In the genomic region with DNA sequence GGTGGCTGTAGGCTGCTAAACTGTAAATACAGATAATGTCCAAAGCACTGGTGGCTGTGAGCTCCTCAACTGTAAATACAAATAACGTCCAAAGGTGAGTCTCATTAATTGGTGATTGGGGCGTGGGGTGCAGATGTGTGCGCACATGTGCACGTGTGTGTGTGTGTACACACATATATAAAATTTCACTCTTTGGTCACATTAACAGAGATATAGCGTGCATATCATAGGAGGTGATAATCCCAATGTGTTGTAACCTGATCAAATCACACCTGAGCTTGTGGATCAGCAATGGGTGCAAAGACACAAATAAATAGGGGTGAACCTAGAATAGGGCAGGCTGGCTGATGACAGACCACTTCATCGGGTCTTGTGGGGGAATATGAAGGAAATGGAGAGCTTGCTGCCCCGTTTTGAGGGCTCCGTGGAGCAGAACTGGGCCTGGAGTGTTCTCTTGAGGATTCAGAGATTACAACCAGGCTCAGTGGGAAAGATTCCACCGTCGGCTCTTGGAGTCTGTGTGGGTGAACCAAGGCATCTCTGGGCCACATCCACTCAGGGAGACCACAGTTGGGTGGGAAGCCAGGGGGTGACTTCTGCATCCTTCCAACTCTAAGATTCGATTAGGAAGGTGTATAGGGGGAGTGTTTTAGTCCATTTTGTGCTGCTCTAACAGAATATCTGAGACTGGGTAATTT, we compare ENCODE assay signal across 20 cellular contexts. TPM values are rescaled to one million over a fixed set of nuclear protein-coding genes. Genes with fewer than 3 reads are reported as not detected.
DNase-seq lines count a peak whose midpoint lies in the region; ATAC-seq and TF ChIP-seq lines count a peak whose summit lies in the region.
"Had no signal": no experiment of that assay in that cellular context is flagged by ENCODE, and none has a peak within 500 bp of the region (broad histone marks: within the 10 kb centered on the region; RNA-seq: fewer than 3 reads in every experiment).

No MANE protein-coding gene starts in this region.

- H3K4me1 Mint-ChIP-seq in naive thymus-derived CD4-positive, alpha-beta T cell: no peaks in the 10 kb centered on the region
- H3K4me1 Mint-ChIP-seq: CD4-positive, alpha-beta memory T cell had no signal

- intact Hi-C loops in sigmoid colon (cut with DNase I): no loop called here
- intact Hi-C loops in naive thymus-derived CD4-positive, alpha-beta T cell (cut with micrococcal nuclease): no loop called here
- intact Hi-C loops in left ventricle myocardium inferior (cut with micrococcal nuclease): no loop called here

- H3K4me3 Mint-ChIP-seq in naive thymus-derived CD4-positive, alpha-beta T cell: no peak overlapping the region
- H3K4me3 Mint-ChIP-seq: CD4-positive, alpha-beta memory T cell had no signal

- peaks cover 17% of the 10 kb centered on the region for H3K4me1 ChIP-seq in HUES64 (ENCODE audit: insufficient read depth, low read length)
- H3K4me1 ChIP-seq in iPS-20b (ENCODE audit: insufficient read depth, low read length): peaks cover 15% of the 10 kb centered on the region; the same call in 1 of the 2 replicates
- H3K4me1 ChIP-seq in sigmoid colon: no peaks in the 10 kb centered on the region
- no peaks in the 10 kb centered on the region for H3K4me1 ChIP-seq in naive thymus-derived CD4-positive, alpha-beta T cell (ENCODE audit: control insufficient read depth in 2 of 2, insufficient read depth in 2 of 2, low read length in 2 of 2)
- H3K4me1 ChIP-seq in left ventricle myocardium inferior: peaks cover 5% of the 10 kb centered on the region

- no peaks in the 10 kb centered on the region for H3K9me3 Mint-ChIP-seq in naive thymus-derived CD4-positive, alpha-beta T cell

- H3K36me3 ChIP-seq in HUES64 (ENCODE audit: insufficient read depth, low read length) (no peaks in the 10 kb centered on the region), iPS-20b (ENCODE audit: insufficient read depth, low read depth, low read length) (no peaks in the 10 kb centered on the region), sigmoid colon (no peaks in the 10 kb centered on the region), left ventricle myocardium inferior (no peaks in the 10 kb centered on the region)
- H3K36me3 ChIP-seq in naive thymus-derived CD4-positive, alpha-beta T cell (ENCODE audit: control insufficient read depth in 2 of 3, insufficient read depth in 3 of 3, low read length in 3 of 3): no peaks in the 10 kb centered on the region
- H3K36me3 ChIP-seq: BLaER1 had no signal

- H3K4me3 ChIP-seq in HUES64 (ENCODE audit: low read length) (peak overlapping the region; percentile 31; the same call in 1 of the 2 replicates), iPS-20b (ENCODE audit: low read length) (peak overlapping the region; percentile 46; the same call in 1 of the 2 replicates), sigmoid colon (no peak overlapping the region), left ventricle myocardium inferior (no peak overlapping the region)
- H3K4me3 ChIP-seq in naive thymus-derived CD4-positive, alpha-beta T cell (ENCODE audit: low read length): no peak overlapping the region
- H3K4me3 ChIP-seq: BLaER1 had no signal

- TF ChIP-seq POLR2A in sigmoid colon (IDR thresholded peaks at IDR 0.05): no peak

- ATAC-seq in naive thymus-derived CD4-positive, alpha-beta T cell: no peak

- POLR2A ChIA-PET in naive thymus-derived CD4-positive, alpha-beta T cell (lab: Charles Lee): no interaction called here

- no peaks in the 10 kb centered on the region for H3K27me3 Mint-ChIP-seq in naive thymus-derived CD4-positive, alpha-beta T cell

- H3K9me3 ChIP-seq in HUES64 (ENCODE audit: insufficient read depth, low read depth, low read length): no peaks in the 10 kb centered on the region
- H3K9me3 ChIP-seq in iPS-20b (ENCODE audit: insufficient read depth, low read depth, low read length): no peaks in the 10 kb centered on the region
- no peaks in the 10 kb centered on the region for H3K9me3 ChIP-seq in sigmoid colon
- peaks cover 0 to 3% (median 0%) of the 10 kb centered on the region in 3 experiments for H3K9me3 ChIP-seq in naive thymus-derived CD4-positive, alpha-beta T cell (ENCODE audit: control insufficient read depth in 2 of 3, low read length in 3 of 3)
- no peaks in the 10 kb centered on the region for H3K9me3 ChIP-seq in left ventricle myocardium inferior (replicated peaks)

- H3K27ac ChIP-seq in HUES64 (ENCODE audit: low read depth, low read length) (peak overlapping the region; percentile 84; the same call in 1 of the 2 replicates), iPS-20b (ENCODE audit: low read length) (peak overlapping the region; percentile 5), sigmoid colon (no peak overlapping the region), left ventricle myocardium inferior (replicated peaks) (no peak overlapping the region)
- no peak overlapping the region for H3K27ac ChIP-seq in naive thymus-derived CD4-positive, alpha-beta T cell (ENCODE audit: low read depth, low read length)
- H3K27ac ChIP-seq: BLaER1 had no signal

- WGBS in HUES64: 85% methylated on average over 9 of the region's 11 CpGs
- WGBS in sigmoid colon, 2 donors: 85 to 91% methylated on average over 11 of the region's 11 CpGs

- TF ChIP-seq EP300 in sigmoid colon (IDR thresholded peaks at IDR 0.05): no peak

- H3K36me3 Mint-ChIP-seq in naive thymus-derived CD4-positive, alpha-beta T cell: no peaks in the 10 kb centered on the region
- H3K36me3 Mint-ChIP-seq: CD4-positive, alpha-beta memory T cell had no signal

- CTCF ChIA-PET in naive thymus-derived CD4-positive, alpha-beta T cell (lab: Charles Lee): no interaction called here

- H3K9ac ChIP-seq in HUES64 (ENCODE audit: low read depth, low read length) (no peak overlapping the region), iPS-20b (ENCODE audit: low read depth, low read length) (peak overlapping the region; percentile 35; the same call in 1 of the 2 replicates)
- H3K9ac ChIP-seq: BLaER1 had no signal

- H3K27me3 ChIP-seq in HUES64 (ENCODE audit: insufficient read depth, low read length): no peaks in the 10 kb centered on the region
- no peaks in the 10 kb centered on the region; the same call in 1 of the 2 replicates for H3K27me3 ChIP-seq in iPS-20b (ENCODE audit: insufficient read depth, low read length)
- H3K27me3 ChIP-seq in sigmoid colon: no peaks in the 10 kb centered on the region
- H3K27me3 ChIP-seq in naive thymus-derived CD4-positive, alpha-beta T cell (ENCODE audit: control insufficient read depth in 2 of 2, insufficient read depth in 2 of 2, low read length in 2 of 2): no peaks in the 10 kb centered on the region
- H3K27me3 ChIP-seq in left ventricle myocardium inferior (ENCODE audit: low read depth): no peaks in the 10 kb centered on the region
- H3K27me3 ChIP-seq: BLaER1 had no signal

- DNase-seq in activated effector memory CD4-positive, alpha-beta T cell treated with anti-CD3 and anti-CD28 coated beads, Interleukin-2, amount 50 U/mL, for 16 hours: peak; percentile 37
- no peak for DNase-seq in activated effector memory CD4-positive, alpha-beta T cell treated with Interleukin-2 at 50 U/mL for 16 hours
- DNase-seq in sigmoid colon: peak; percentile 57
- DNase-seq in COR-L47 (lab: John Stamatoyannopoulos, UW): no peak
- no peak for DNase-seq in naive thymus-derived CD4-positive, alpha-beta T cell
- no peak for DNase-seq in left ventricle myocardium inferior
- DNase-seq: Calu3; CD4-positive, alpha-beta memory T cell; DMS53; EL; KBM-7; NCI-H1105; NCI-H510A; NCI-H774; SHP77 treated with DMSO at 0.1 percent for 48 hours had no signal

- TF ChIP-seq CTCF in sigmoid colon (IDR thresholded peaks at IDR 0.05): no peak
- TF ChIP-seq CTCF in left ventricle myocardium inferior (IDR thresholded peaks at IDR 0.05; ENCODE audit: borderline replicate concordance): no peak

- no peak overlapping the region for H3K27ac Mint-ChIP-seq in naive thymus-derived CD4-positive, alpha-beta T cell
- H3K27ac Mint-ChIP-seq: CD4-positive, alpha-beta memory T cell had no signal

RNA-seq across cellular contexts. Expression of gene OSBPL5, which starts 24.9 kb away (rescaled TPM):
- polyA plus RNA-seq in HUES64 (2013, experiment 1 of 2): 6.1 TPM
- polyA plus RNA-seq in HUES64 (2013, experiment 2 of 2): 7.2 TPM
- total RNA-seq in sigmoid colon: 10 to 100 TPM; 28.1 to 69.2 (median 46.2) TPM
- 10 to 100 TPM; 16.6 to 29.8 (median 18.6) TPM for polyA plus RNA-seq in sigmoid colon
- total RNA-seq in naive thymus-derived CD4-positive, alpha-beta T cell: 10 to 100 TPM in 2 of 5 experiments, 1 to 10 TPM in 3; 3.7 to 76.7 (median 6.5) TPM
- polyA plus RNA-seq in naive thymus-derived CD4-positive, alpha-beta T cell: 1 to 10 TPM in 1 of 2 donors, under 1 TPM in 1; 0.51 to 2.7 TPM
- total RNA-seq in left ventricle myocardium inferior: 11.4 TPM

RNA-seq across cellular contexts. Expression of gene MRGPRG, which starts 28.6 kb away (rescaled TPM):
- not detected for polyA plus RNA-seq in HUES64 (2013, experiment 1 of 2)
- polyA plus RNA-seq in HUES64 (2013, experiment 2 of 2): not detected
- total RNA-seq in sigmoid colon (not detected), left ventricle myocardium inferior (not detected)
- polyA plus RNA-seq in sigmoid colon: not detected
- total RNA-seq in naive thymus-derived CD4-positive, alpha-beta T cell: not detected
- not detected for polyA plus RNA-seq in naive thymus-derived CD4-positive, alpha-beta T cell
- total RNA-seq: A172; Calu3; CD4-positive, alpha-beta memory T cell; RPMI7951 had no signal
- polyA plus RNA-seq: CD4-positive, alpha-beta memory T cell had no signal

RNA-seq across cellular contexts. Expression of gene MRGPRE, which starts 42.2 kb away (rescaled TPM):
- not detected for polyA plus RNA-seq in HUES64 (2013, experiment 1 of 2)
- polyA plus RNA-seq in HUES64 (2013, experiment 2 of 2): not detected
- 1 to 10 TPM in 2 of 4 donors, under 1 TPM in 1, not detected in 1; 0.33 to 1.4 (median 1.1) TPM for total RNA-seq in sigmoid colon
- polyA plus RNA-seq in sigmoid colon: under 1 TPM in 1 of 3 donors, not detected in 2; 0.10 TPM
- not detected for total RNA-seq in naive thymus-derived CD4-positive, alpha-beta T cell
- polyA plus RNA-seq in naive thymus-derived CD4-positive, alpha-beta T cell: not detected
- total RNA-seq in left ventricle myocardium inferior: 0.36 TPM
- total RNA-seq: A172; Calu3; CD4-positive, alpha-beta memory T cell; RPMI7951 had no signal
- polyA plus RNA-seq: CD4-positive, alpha-beta memory T cell had no signal

Comparison
In these comparisons a context has a peak if more than half of its experiments do, and no peak if none do; other contexts are left out.
1. DNase-seq: peak in activated effector memory CD4-positive, alpha-beta T cell treated with anti-CD3 and anti-CD28 coated beads, Interleukin-2, amount 50 U/mL, for 16 hours (single experiment) and sigmoid colon (single experiment); none in activated effector memory CD4-positive, alpha-beta T cell treated with Interleukin-2 at 50 U/mL for 16 hours (single experiment), COR-L47 (single experiment), naive thymus-derived CD4-positive, alpha-beta T cell (0 of 9) and left ventricle myocardium inferior (single experiment).
2. H3K27ac ChIP-seq: peak in HUES64 (single experiment) and iPS-20b (single experiment); none in sigmoid colon (0 of 4), naive thymus-derived CD4-positive, alpha-beta T cell (single experiment) and left ventricle myocardium inferior (single experiment).
3. H3K4me3 ChIP-seq: peak in HUES64 (single experiment) and iPS-20b (single experiment); none in sigmoid colon (0 of 4), naive thymus-derived CD4-positive, alpha-beta T cell (single experiment) and left ventricle myocardium inferior (single experiment).